Comparison of ENCODE assay signal across 19 cellular contexts in genomic region chr6:130730600-130730999, GRCh38.
"Had no signal": no experiment of that assay in that cellular context is flagged by ENCODE, and none has a peak within 500 bp of the region (broad histone marks: within the 10 kb centered on the region; RNA-seq: fewer than 3 reads in every experiment).

No MANE protein-coding gene starts in this region.

- H3K36me3 ChIP-seq: left ventricle myocardium inferior, prostate gland, spleen, uterus had no signal

- H3K36me3 Mint-ChIP-seq: brain had no signal

- H3K4me1 Mint-ChIP-seq: brain had no signal

- H3K4me1 ChIP-seq: left ventricle myocardium inferior, prostate gland, spleen, testis, uterus had no signal

- H3K4me3 Mint-ChIP-seq: activated T-helper 1 cell treated with anti-CD3 and anti-CD28 coated beads, Interleukin-12 subunit alpha, Interleukin-12 subunit beta, Interleukin-2, Interleukin-4 antibody, amounts not matched to agents 30 ng/mL and 10 ng/mL and 1 ng/mL, durations not matched to agents 14 hours and 24 hours and 36 hours; brain; dendritic cell treated with granulocyte-macrophage colony-stimulating factor and Interleukin-4, amounts not matched to agents 40 ng/mL and 50 ng/mL, for 4 days; naive thymus-derived CD4-positive, alpha-beta T cell; T-helper 2 cell treated with Interferon-gamma antibody and Interleukin-4, amounts not matched to agents 5 μg/mL and 100 μg/mL, for 36 hours had no signal

- H3K27ac Mint-ChIP-seq: activated T-helper 1 cell treated with anti-CD3 and anti-CD28 coated beads, Interleukin-12 subunit alpha, Interleukin-12 subunit beta, Interleukin-2, Interleukin-4 antibody, amounts not matched to agents 30 ng/mL and 10 ng/mL and 1 ng/mL, durations not matched to agents 14 hours and 24 hours and 36 hours; brain; dendritic cell treated with granulocyte-macrophage colony-stimulating factor and Interleukin-4, amounts not matched to agents 40 ng/mL and 50 ng/mL, for 4 days; naive thymus-derived CD4-positive, alpha-beta T cell; T-helper 2 cell treated with Interferon-gamma antibody and Interleukin-4, amounts not matched to agents 5 μg/mL and 100 μg/mL, for 36 hours had no signal

- DNase-seq: activated gamma-delta T cell; activated naive CD4-positive, alpha-beta T cell treated with anti-CD3 and anti-CD28 coated beads, Interleukin-2, amount 50 U/mL, for 16 hours; aorta; effector CD4-positive, alpha-beta T cell; foreskin melanocyte; left ventricle myocardium inferior; naive thymus-derived CD4-positive, alpha-beta T cell; spleen; stimulated activated CD4-positive, alpha-beta T cell treated with anti-CD3 and anti-CD28 coated beads, Interleukin-4, amount 100 ng/mL, for 1 hour; testis; trophoblast cell; uterus had no signal

- ATAC-seq: naive thymus-derived CD4-positive, alpha-beta T cell had no signal

- H3K9me3 ChIP-seq: prostate gland, spleen, testis, uterus had no signal

- H2AFZ ChIP-seq: hepatocyte had no signal

- H3K27me3 ChIP-seq: hepatocyte, spleen, testis, uterus had no signal

- H3K27ac ChIP-seq: hepatocyte, left ventricle myocardium inferior, prostate gland, spleen, testis, uterus had no signal

- FAIRE-seq: TTC549 had no signal

- H3K4me3 ChIP-seq: hepatocyte, left ventricle myocardium inferior, prostate gland, spleen, testis, uterus had no signal

- H3K4me2 ChIP-seq: hepatocyte had no signal

- H3K27me3 Mint-ChIP-seq: dendritic cell treated with granulocyte-macrophage colony-stimulating factor and Interleukin-4, amounts not matched to agents 40 ng/mL and 50 ng/mL, for 4 days had no signal

- H3K79me2 ChIP-seq: hepatocyte had no signal

- H3K9me3 Mint-ChIP-seq: dendritic cell treated with granulocyte-macrophage colony-stimulating factor and Interleukin-4, amounts not matched to agents 40 ng/mL and 50 ng/mL, for 4 days had no signal
